2 cellular contexts compared by ENCODE assay signal in genomic region chr11:116424615-116425261, GRCh38.
TF ChIP-seq lines count a peak whose summit lies in the region.

No MANE protein-coding gene starts in this region.

TF ChIP-seq in SK-N-SH, 30 proteins besides CTCF, POLR2A, EP300 and RAD21 (continued from another document):
- TF ChIP-seq MAX (IDR thresholded peaks at IDR 0.05; ENCODE audit: low read depth), result no peak
- peak; percentile 51; the same call in 1 of the 2 replicates for TF ChIP-seq RCOR1 (IDR thresholded peaks at IDR 0.05; ENCODE audit: low read length)

TF ChIP-seq in SK-N-SH treated with all-trans-retinoic acid at 6 μM for 48 hours, 23 proteins besides CTCF, POLR2A, EP300 and RAD21 (continued from another document):
- TF ChIP-seq POU6F1 (CRISPR knock-in tag; IDR thresholded peaks at IDR 0.05; ENCODE audit: borderline replicate concordance, low read depth), result no peak
- no peak for TF ChIP-seq OSR1 (CRISPR knock-in tag; IDR thresholded peaks at IDR 0.05)
- TF ChIP-seq SNAI2 (CRISPR knock-in tag; IDR thresholded peaks at IDR 0.05), result no peak
- no peak for TF ChIP-seq ZC3H10 (CRISPR knock-in tag; IDR thresholded peaks at IDR 0.05)
- TF ChIP-seq ESRRG (CRISPR knock-in tag; IDR thresholded peaks at IDR 0.05), result no peak
- no peak for TF ChIP-seq CREB5 (CRISPR knock-in tag; IDR thresholded peaks at IDR 0.05; ENCODE audit: low read depth)
- TF ChIP-seq ZNF70 (CRISPR knock-in tag; IDR thresholded peaks at IDR 0.05), result no peak
- no peak for TF ChIP-seq CSDC2 (CRISPR knock-in tag; IDR thresholded peaks at IDR 0.05)
- TF ChIP-seq CSRNP3 (CRISPR knock-in tag; IDR thresholded peaks at IDR 0.05), result no peak
- no peak for TF ChIP-seq ARNTL (CRISPR knock-in tag; IDR thresholded peaks at IDR 0.05; ENCODE audit: borderline replicate concordance, low read depth)
- no peak for TF ChIP-seq PATZ1 (CRISPR knock-in tag; IDR thresholded peaks at IDR 0.05; ENCODE audit: borderline replicate concordance)
- TF ChIP-seq BACH2 (CRISPR knock-in tag; IDR thresholded peaks at IDR 0.05; ENCODE audit: borderline replicate concordance), result no peak
- no peak for TF ChIP-seq ISL1 (CRISPR knock-in tag; IDR thresholded peaks at IDR 0.05)
- TF ChIP-seq ZNF565 (CRISPR knock-in tag; conservative IDR thresholded peaks at IDR 0.05; ENCODE audit: low read depth), result no peak
- no peak for TF ChIP-seq PPARA (CRISPR knock-in tag; IDR thresholded peaks at IDR 0.05; ENCODE audit: borderline replicate concordance)
- TF ChIP-seq ZFP3 (CRISPR knock-in tag; IDR thresholded peaks at IDR 0.05), result no peak
